ENCODE assay signal across 8 cellular contexts in genomic region chr1:1406821-1407100, GRCh38. TPM values are rescaled to one million over a fixed set of nuclear protein-coding genes. Genes with fewer than 3 reads are reported as not detected.
DNase-seq lines count a peak whose midpoint lies in the region; ATAC-seq, FAIRE-seq and TF ChIP-seq lines count a peak whose summit lies in the region.

No MANE protein-coding gene starts in this region.

- peaks cover 34% of the 10 kb centered on the region for H3K4me1 Mint-ChIP-seq in astrocyte (ENCODE audit: low read depth, unreplicated experiment)

- no peak for TF ChIP-seq POLR2A in lower leg skin (IDR thresholded peaks at IDR 0.05)
- no peak for TF ChIP-seq POLR2A in uterus (IDR thresholded peaks at IDR 0.05)

- H3K79me2 ChIP-seq in astrocyte (ENCODE audit: insufficient read depth, low read length) = peaks cover 69% of the 10 kb centered on the region

- H3K4me3 Mint-ChIP-seq in astrocyte (ENCODE audit: unreplicated experiment) = peak overlapping the region; percentile 94

- H2AFZ ChIP-seq in astrocyte (ENCODE audit: low read depth, low read length) = peak overlapping the region; percentile 79

- H4K20me1 ChIP-seq in astrocyte (ENCODE audit: insufficient read depth, low read length) = peaks cover 28% of the 10 kb centered on the region

- DNase-seq in AG10803 (ENCODE audit: low read depth) (no peak), astrocyte (ENCODE audit: low read depth) (no peak), lower leg skin (ENCODE audit: low spot score in 2 of 2) (no peak), uterus (no peak), NCI-H82 treated with DMSO at 0.1 percent for 48 hours (lab: John Stamatoyannopoulos, UW; ENCODE audit: unreplicated experiment) (no peak)

- 0 to 2% methylated on average over 29 to 30 of the region's 30 CpGs for WGBS in lower leg skin, 2 donors

- peak overlapping the region; percentile 83 for H3K4me3 ChIP-seq in AG10803 (ENCODE audit: low read length)
- H3K4me3 ChIP-seq in astrocyte (ENCODE audit: insufficient read depth, low read depth, low read length) = peak overlapping the region; percentile 78
- peak overlapping the region; percentile 95 for H3K4me3 ChIP-seq in lower leg skin (ENCODE audit: low read depth, poor library complexity, severe bottlenecking)
- peak overlapping the region; percentile 84 to 88 for H3K4me3 ChIP-seq in uterus

- H3K27ac Mint-ChIP-seq in astrocyte (ENCODE audit: unreplicated experiment) = no peak overlapping the region

- peak overlapping the region; percentile 87 for H3K9ac ChIP-seq in astrocyte (ENCODE audit: low read length)

- H3K4me1 ChIP-seq in astrocyte (ENCODE audit: insufficient read depth, low read length) (peaks cover 20% of the 10 kb centered on the region), uterus (peaks cover 7 to 19% of the 10 kb centered on the region in 2 donors)

- H3K27me3 ChIP-seq in astrocyte (ENCODE audit: insufficient read depth, low read length) = no peaks in the 10 kb centered on the region
- H3K27me3 ChIP-seq in uterus = no peaks in the 10 kb centered on the region

- peaks cover 19% of the 10 kb centered on the region for H3K36me3 Mint-ChIP-seq in astrocyte (ENCODE audit: low read depth, unreplicated experiment)

- ATAC-seq in HG02642 (IDR thresholded peaks at IDR 0.05; ENCODE audit: poor library complexity, unreplicated experiment) = peak; percentile 5
- ATAC-seq in HG02763 (IDR thresholded peaks at IDR 0.05; ENCODE audit: unreplicated experiment) = no peak
- no peak for ATAC-seq in HG03196 (IDR thresholded peaks at IDR 0.05; ENCODE audit: unreplicated experiment)

- no peaks in the 10 kb centered on the region for H3K9me3 Mint-ChIP-seq in astrocyte (ENCODE audit: unreplicated experiment)

- no peaks in the 10 kb centered on the region for H3K27me3 Mint-ChIP-seq in astrocyte (ENCODE audit: low read depth, unreplicated experiment)

- intact Hi-C loops in lower leg skin (cut with DNase I; ENCODE audit: low total_unique reads) = no loop called here
- intact Hi-C loops in uterus (cut with DNase I; ENCODE audit: low total_unique reads) = no loop called here

- H3K27ac ChIP-seq in astrocyte (ENCODE audit: low read depth, low read length) (peak overlapping the region; percentile 76), uterus (peak overlapping the region; percentile 72 to 82)

- H3K36me3 ChIP-seq in astrocyte (ENCODE audit: insufficient read depth, low read length) (peaks cover 13% of the 10 kb centered on the region), uterus (no peaks in the 10 kb centered on the region)

- peak overlapping the region; percentile 97 for H3K4me2 ChIP-seq in astrocyte (ENCODE audit: low read length)

- TF ChIP-seq CTCF in AG10803 (conservative IDR thresholded peaks at IDR 0.05; ENCODE audit: low read length) (no peak), astrocyte (IDR thresholded peaks at IDR 0.05; ENCODE audit: insufficient read depth, low read depth, low read length) (no peak), lower leg skin (IDR thresholded peaks at IDR 0.05) (no peak), uterus (IDR thresholded peaks at IDR 0.05) (no peak)

- FAIRE-seq in astrocyte (lab: Jason Lieb, UNC) = no peak

- H3K9me3 ChIP-seq in astrocyte (ENCODE audit: insufficient read depth, low read depth, low read length) = no peaks in the 10 kb centered on the region
- no peaks in the 10 kb centered on the region for H3K9me3 ChIP-seq in uterus

RNA-seq across cellular contexts. Expression of gene MRPL20, which starts 0.3 kb away (rescaled TPM):
- total RNA-seq in astrocyte = 87.3 and 88.5 TPM in 2 replicates
- total RNA-seq in lower leg skin = 100 to 1,000 TPM in 3 of 4 donors, 10 to 100 TPM in 1; 83.4 to 122 (median 106) TPM
- total RNA-seq in uterus = 100 to 1,000 TPM in 1 of 4 donors, 10 to 100 TPM in 3; 34.3 to 114 (median 65.1) TPM

RNA-seq across cellular contexts. Expression of gene CCNL2, which starts 7.6 kb away (rescaled TPM):
- 194 and 197 TPM in 2 replicates for total RNA-seq in astrocyte
- total RNA-seq in lower leg skin = 100 to 1,000 TPM; 122 to 249 (median 142) TPM
- total RNA-seq in uterus = 100 to 1,000 TPM; 207 to 351 (median 281) TPM

RNA-seq across cellular contexts. Expression of gene ANKRD65, which starts 14.3 kb away (rescaled TPM):
- total RNA-seq in astrocyte (0.64 TPM in 1 of 2 replicates, not detected in the other), lower leg skin (10 to 100 TPM in 1 of 4 donors, 1 to 10 TPM in 3; 3.1 to 10.9 (median 6.2) TPM), uterus (10 to 100 TPM in 2 of 4 donors, 1 to 10 TPM in 2; 1.3 to 20.0 (median 6.7) TPM)

RNA-seq across cellular contexts. Expression of gene VWA1, which starts 28.7 kb away (rescaled TPM):
- 60.4 and 81.2 TPM in 2 replicates for total RNA-seq in astrocyte
- 10 to 100 TPM; 26.5 to 36.4 (median 30.1) TPM for total RNA-seq in lower leg skin
- 10 to 100 TPM; 15.6 to 67.1 (median 47.1) TPM for total RNA-seq in uterus

RNA-seq across cellular contexts. Expression of gene AURKAIP1, which starts 31.8 kb away (rescaled TPM):
- total RNA-seq in astrocyte (135 and 139 TPM in 2 replicates), lower leg skin (100 to 1,000 TPM in 3 of 4 donors, 10 to 100 TPM in 1; 97.3 to 140 (median 114) TPM), uterus (10 to 100 TPM; 13.2 to 75.8 (median 31.1) TPM)
